ENCODE assay signal across 14 cellular contexts in genomic region chr20:45944965-45945677, GRCh38. TPM values are rescaled to one million over a fixed set of nuclear protein-coding genes. Genes with fewer than 3 reads are reported as not detected.
DNase-seq lines count a peak whose midpoint lies in the region; ATAC-seq and TF ChIP-seq lines count a peak whose summit lies in the region.
"Had no signal": no experiment of that assay in that cellular context is flagged by ENCODE, and none has a peak within 500 bp of the region (broad histone marks: within the 10 kb centered on the region; RNA-seq: fewer than 3 reads in every experiment).

No MANE protein-coding gene starts in this region.

- intact Hi-C loops in adrenal gland (cut with DNase I) (loop anchor here in 1 of 2 donors (5.0 kb wide), 1 partner anchor 48 kb away; no protein-coding TSS in a partner anchor), natural killer cell (cut with micrococcal nuclease) (loop anchor here (1.0 kb wide), 1 partner anchor 10 kb away; no protein-coding TSS in a partner anchor), prostate gland (cut with DNase I) (no loop called here)

- H3K9me3 Mint-ChIP-seq in GM23338 (no peaks in the 10 kb centered on the region), natural killer cell (no peaks in the 10 kb centered on the region)
- H3K9me3 Mint-ChIP-seq: activated naive CD4-positive, alpha-beta T cell treated with anti-CD3 and anti-CD28 coated beads, Interleukin-2, amount 10 ng/mL, durations not matched to agents 7 days and 5 days had no signal

- H3K4me3 Mint-ChIP-seq in GM23338 (no peak overlapping the region), natural killer cell (peak overlapping the region; percentile 13)
- H3K4me3 Mint-ChIP-seq: activated CD4-positive, alpha-beta T cell treated with anti-CD3 and anti-CD28 coated beads for 36 hours; activated naive CD4-positive, alpha-beta T cell treated with anti-CD3 and anti-CD28 coated beads, Interleukin-2, amount 10 ng/mL, durations not matched to agents 7 days and 5 days had no signal

- H3K9me3 ChIP-seq in adrenal gland (replicated peaks in 1 of 3), result no peaks in the 10 kb centered on the region
- no peaks in the 10 kb centered on the region for H3K9me3 ChIP-seq in prostate gland
- H3K9me3 ChIP-seq: transverse colon had no signal

- 71 to 81% (median 77%) methylated on average over 13 to 19 of the region's 19 CpGs for WGBS in adrenal gland, 4 donors
- 76% methylated on average over 19 of the region's 19 CpGs for WGBS in prostate gland

- no peak overlapping the region for H2AFZ ChIP-seq in GM23338
- H2AFZ ChIP-seq: hepatocyte had no signal

- no peak for TF ChIP-seq POLR2A in adrenal gland (IDR thresholded peaks at IDR 0.05)
- TF ChIP-seq POLR2A in prostate gland (IDR thresholded peaks at IDR 0.05), result no peak

- H3K4me2 ChIP-seq in GM23338, result no peak overlapping the region
- H3K4me2 ChIP-seq: hepatocyte had no signal

- no peak for ATAC-seq in GM23338
- ATAC-seq in natural killer cell, result no peak

- H3K4me1 ChIP-seq in GM23338 (ENCODE audit: insufficient read depth), result no peaks in the 10 kb centered on the region
- peaks cover 25% of the 10 kb centered on the region in 2 donors for H3K4me1 ChIP-seq in adrenal gland (replicated peaks in 1 of 2)
- H3K4me1 ChIP-seq in prostate gland (replicated peaks), result no peaks in the 10 kb centered on the region

- no peaks in the 10 kb centered on the region; the same call in 1 of the 2 replicates for H4K20me1 ChIP-seq in GM23338 (replicated peaks; ENCODE audit: insufficient read depth)

- H3K27ac Mint-ChIP-seq in GM23338, result no peak overlapping the region
- peak overlapping the region; percentile 90 to 97 for H3K27ac Mint-ChIP-seq in natural killer cell
- H3K27ac Mint-ChIP-seq: activated naive CD4-positive, alpha-beta T cell treated with anti-CD3 and anti-CD28 coated beads, Interleukin-2, amount 10 ng/mL, durations not matched to agents 7 days and 5 days had no signal

- H3K4me3 ChIP-seq in GM23338 (no peak overlapping the region), adrenal gland (no peak overlapping the region), prostate gland (no peak overlapping the region)
- H3K4me3 ChIP-seq: hepatocyte, transverse colon had no signal

- H3K4me1 Mint-ChIP-seq in GM23338 (no peaks in the 10 kb centered on the region), natural killer cell (peaks cover 36 to 62% of the 10 kb centered on the region in 2 donors)

- H3K36me3 Mint-ChIP-seq in GM23338 (ENCODE audit: low read depth) (peaks cover 54% of the 10 kb centered on the region), natural killer cell (peaks cover 8% of the 10 kb centered on the region)

- peaks cover 4% of the 10 kb centered on the region; the same call in 1 of the 2 replicates for H3F3A ChIP-seq in GM23338 (replicated peaks; ENCODE audit: low read depth)

- no peaks in the 10 kb centered on the region for H3K79me2 ChIP-seq in GM23338 (replicated peaks; ENCODE audit: insufficient read depth)
- H3K79me2 ChIP-seq: hepatocyte had no signal

- no peaks in the 10 kb centered on the region for H3K9me2 ChIP-seq in GM23338 (ENCODE audit: insufficient read depth)

- H3K27me3 Mint-ChIP-seq in GM23338 (ENCODE audit: insufficient read depth, low read depth, poor library complexity) (no peaks in the 10 kb centered on the region), natural killer cell (ENCODE audit: low read depth in 2 of 2) (no peaks in the 10 kb centered on the region)
- H3K27me3 Mint-ChIP-seq: activated CD4-positive, alpha-beta T cell treated with anti-CD3 and anti-CD28 coated beads for 36 hours; activated naive CD4-positive, alpha-beta T cell treated with anti-CD3 and anti-CD28 coated beads, Interleukin-2, amount 10 ng/mL, durations not matched to agents 7 days and 5 days had no signal

- TF ChIP-seq CTCF in GM23338 (conservative IDR thresholded peaks at IDR 0.05; ENCODE audit: low read depth in 2 of 2) (no peak), adrenal gland (IDR thresholded peaks at IDR 0.05) (peak in 2 of 6 experiments; percentile 8 to 15), natural killer cell (IDR thresholded peaks at IDR 0.05) (no peak), prostate gland (IDR thresholded peaks at IDR 0.05) (no peak)

- peak; percentile 27 for DNase-seq in GM23338 (ENCODE audit: low spot score)
- peak in 2 of 7 donors; percentile 7 to 33 for DNase-seq in adrenal gland
- DNase-seq in natural killer cell, result no peak
- DNase-seq in prostate gland (ENCODE audit: low spot score), result no peak
- DNase-seq in NCI-H345 treated with DMSO at 0.1 percent for 48 hours (lab: John Stamatoyannopoulos, UW; ENCODE audit: unreplicated experiment), result no peak
- DNase-seq in AG08396 (ENCODE audit: low spot score), result no peak
- DNase-seq: activated CD4-positive, alpha-beta T cell treated with anti-CD3 and anti-CD28 coated beads for 36 hours; activated naive CD4-positive, alpha-beta T cell treated with anti-CD3 and anti-CD28 coated beads, Interleukin-2, amount 10 ng/mL, durations not matched to agents 7 days and 5 days; Calu3; H7; NCI-H2029; retina; transverse colon had no signal

- no peaks in the 10 kb centered on the region for H3K27me3 ChIP-seq in GM23338 (ENCODE audit: insufficient read depth)
- no peaks in the 10 kb centered on the region for H3K27me3 ChIP-seq in adrenal gland
- no peaks in the 10 kb centered on the region for H3K27me3 ChIP-seq in prostate gland (replicated peaks; ENCODE audit: insufficient read depth)
- H3K27me3 ChIP-seq: hepatocyte, transverse colon had no signal

- H3K36me3 ChIP-seq in GM23338 (ENCODE audit: insufficient read depth) (peaks cover 25% of the 10 kb centered on the region), adrenal gland (replicated peaks in 1 of 2) (peaks cover 0 to 96% of the 10 kb centered on the region in 2 donors), prostate gland (peaks cover 18 to 32% of the 10 kb centered on the region in 2 donors)

- no peak overlapping the region for H3K27ac ChIP-seq in GM23338 (ENCODE audit: low read depth)
- peak overlapping the region; percentile 35 to 96 (median 90) for H3K27ac ChIP-seq in adrenal gland
- no peak overlapping the region for H3K27ac ChIP-seq in prostate gland

TF ChIP-seq in GM23338, 12 proteins besides CTCF, POLR2A, EP300 and RAD21 (continues in another document):
- TF ChIP-seq ZNF114 (CRISPR knock-in tag; IDR thresholded peaks at IDR 0.05), result no peak
- no peak for TF ChIP-seq ZNF331 (CRISPR knock-in tag; IDR thresholded peaks at IDR 0.05; ENCODE audit: low read depth)
- no peak for TF ChIP-seq CREB1 (CRISPR knock-in tag; IDR thresholded peaks at IDR 0.05; ENCODE audit: low read depth)

RNA-seq across cellular contexts. Expression of gene PCIF1, which starts 10.6 kb away (rescaled TPM):
- total RNA-seq in GM23338 (2014; rRNA removed; shearing (Covaris generic)), result 26.1 and 27.0 TPM in 2 replicates
- 28.3 and 37.0 TPM in 2 replicates for polyA plus RNA-seq in GM23338 (2016; fragmentation: Nextera tagmentation; extraction: Ambion mirVana)
- 10 to 100 TPM; 25.5 to 47.1 (median 40.6) TPM for total RNA-seq in adrenal gland
- polyA plus RNA-seq in adrenal gland, result 10 to 100 TPM; 20.6 to 36.4 (median 35.9) TPM
- total RNA-seq in natural killer cell, result 10 to 100 TPM; 72.0 to 85.1 (median 73.3) TPM
- total RNA-seq in prostate gland, result 10 to 100 TPM; 39.8 to 54.9 TPM

RNA-seq across cellular contexts. Expression of gene ZNF335, which starts 26.9 kb away (rescaled TPM):
- 18.6 and 24.2 TPM in 2 replicates for total RNA-seq in GM23338 (2014; rRNA removed; shearing (Covaris generic))
- 5.7 and 7.4 TPM in 2 replicates for polyA plus RNA-seq in GM23338 (2016; fragmentation: Nextera tagmentation; extraction: Ambion mirVana)
- total RNA-seq in adrenal gland, result 10 to 100 TPM; 11.1 to 29.9 (median 17.7) TPM
- 10 to 100 TPM in 2 of 3 donors, 1 to 10 TPM in 1; 5.4 to 45.1 (median 29.5) TPM for polyA plus RNA-seq in adrenal gland
- total RNA-seq in natural killer cell, result 100 to 1,000 TPM; 101 to 119 (median 102) TPM
- 10 to 100 TPM; 21.4 to 43.4 TPM for total RNA-seq in prostate gland

RNA-seq across cellular contexts. Expression of gene PLTP, which starts 33.2 kb away (rescaled TPM):
- total RNA-seq in GM23338 (2014; rRNA removed; shearing (Covaris generic)), result 141 and 160 TPM in 2 replicates
- polyA plus RNA-seq in GM23338 (2016; fragmentation: Nextera tagmentation; extraction: Ambion mirVana) (107 and 108 TPM in 2 replicates), adrenal gland (100 to 1,000 TPM; 126 to 366 (median 157) TPM)
- total RNA-seq in adrenal gland (1,000 to 10,000 TPM in 2 of 8 donors, 100 to 1,000 TPM in 6; 225 to 1,158 (median 552) TPM), natural killer cell (1 to 10 TPM in 2 of 3 donors, under 1 TPM in 1; 0.63 to 3.5 (median 3.2) TPM), prostate gland (100 to 1,000 TPM in 1 of 2 donors, 10 to 100 TPM in 1; 29.4 to 101 TPM)

RNA-seq across cellular contexts. Expression of gene CTSA, which starts 54.0 kb away (rescaled TPM):
- total RNA-seq in GM23338 (2014; rRNA removed; shearing (Covaris generic)), result 31.4 and 39.9 TPM in 2 replicates
- 52.8 and 63.9 TPM in 2 replicates for polyA plus RNA-seq in GM23338 (2016; fragmentation: Nextera tagmentation; extraction: Ambion mirVana)
- 100 to 1,000 TPM; 306 to 776 (median 549) TPM for total RNA-seq in adrenal gland
- 100 to 1,000 TPM; 517 to 854 (median 731) TPM for polyA plus RNA-seq in adrenal gland
- 100 to 1,000 TPM in 1 of 3 donors, 10 to 100 TPM in 2; 72.8 to 108 (median 86.8) TPM for total RNA-seq in natural killer cell
- 100 to 1,000 TPM in 1 of 2 donors, 10 to 100 TPM in 1; 37.9 to 215 TPM for total RNA-seq in prostate gland

RNA-seq across cellular contexts. Expression of gene NEURL2, which starts 54.1 kb away (rescaled TPM):
- 7.6 and 10.9 TPM in 2 replicates for total RNA-seq in GM23338 (2014; rRNA removed; shearing (Covaris generic))
- 4.5 and 4.6 TPM in 2 replicates for polyA plus RNA-seq in GM23338 (2016; fragmentation: Nextera tagmentation; extraction: Ambion mirVana)
- total RNA-seq in adrenal gland, result 10 to 100 TPM in 6 of 8 donors, 1 to 10 TPM in 2; 6.0 to 36.4 (median 16.0) TPM
- 10 to 100 TPM in 1 of 3 donors, 1 to 10 TPM in 2; 1.0 to 19.1 (median 7.2) TPM for polyA plus RNA-seq in adrenal gland
- 1 to 10 TPM in 2 of 3 donors, under 1 TPM in 1; 0.89 to 1.4 (median 1.4) TPM for total RNA-seq in natural killer cell
- 10 to 100 TPM in 1 of 2 donors, 1 to 10 TPM in 1; 9.8 to 11.3 TPM for total RNA-seq in prostate gland

Comparison
In these comparisons a context has a peak if more than half of its experiments do, and no peak if none do; other contexts are left out.
1. H3K27ac ChIP-seq: peak in adrenal gland (5 of 5); none in GM23338 (single experiment) and prostate gland (0 of 2).
2. RNA of gene PLTP, which starts 33.2 kb away (total RNA-seq): 225 to 1,158 TPM in adrenal gland, 141 to 160 TPM in GM23338 and 29.4 to 101 TPM in prostate gland; 0.63 to 3.5 TPM in natural killer cell; every median in the first group is over 4 times any median in the second.